ENCODE assay signal across 1 cellular context in genomic region chr1:179230251-179230650, GRCh38.
TF ChIP-seq lines count a peak whose summit lies in the region.

No MANE protein-coding gene starts in this region.

TF ChIP-seq in H1, 55 proteins besides CTCF, POLR2A, EP300 and RAD21 (continued from another document):
- TF ChIP-seq CHD7 (IDR thresholded peaks at IDR 0.05; ENCODE audit: insufficient replicate concordance, low read length) = no peak
- TF ChIP-seq SP1 (IDR thresholded peaks at IDR 0.05; ENCODE audit: low read depth, low read length) = no peak
- TF ChIP-seq CHD1 (IDR thresholded peaks at IDR 0.05; ENCODE audit: low read depth, low read length) = no peak
- no peak for TF ChIP-seq SRF (IDR thresholded peaks at IDR 0.05; ENCODE audit: low read depth, low read length)
- TF ChIP-seq E2F6 (IDR thresholded peaks at IDR 0.05) = no peak
- no peak for TF ChIP-seq POU5F1 (IDR thresholded peaks at IDR 0.05; ENCODE audit: low read depth, low read length)
- no peak for TF ChIP-seq KDM1A (IDR thresholded peaks at IDR 0.05; ENCODE audit: borderline replicate concordance, low read length)
- TF ChIP-seq HDAC2 (IDR thresholded peaks at IDR 0.05; ENCODE audit: borderline replicate concordance in 1 of 2, low read depth in 2 of 2, low read length in 2 of 2) = no peak
- no peak for TF ChIP-seq ASH2L (IDR thresholded peaks at IDR 0.05; ENCODE audit: low read length)
- TF ChIP-seq SIRT6 (IDR thresholded peaks at IDR 0.05; ENCODE audit: low read length) = no peak
- TF ChIP-seq GABPA (IDR thresholded peaks at IDR 0.05; ENCODE audit: borderline replicate concordance, insufficient read depth, low read length) = no peak
- TF ChIP-seq RXRA (IDR thresholded peaks at IDR 0.05; ENCODE audit: insufficient read depth, low read depth, low read length) = no peak
- no peak for TF ChIP-seq CBX8 (IDR thresholded peaks at IDR 0.05; ENCODE audit: borderline replicate concordance, low read depth, low read length)
- TF ChIP-seq SP4 (IDR thresholded peaks at IDR 0.05; ENCODE audit: low read length) = no peak
- no peak for TF ChIP-seq ZNF274 (IDR thresholded peaks at IDR 0.05; ENCODE audit: borderline replicate concordance, extremely low read depth, low read length)
- TF ChIP-seq ATF3 (IDR thresholded peaks at IDR 0.05; ENCODE audit: insufficient read depth, low read depth, low read length) = no peak
- TF ChIP-seq CTBP2 (IDR thresholded peaks at IDR 0.05; ENCODE audit: borderline replicate concordance, insufficient read depth, insufficient read length, low read length) = no peak
TF ChIP-seq in H1: peak in this region for 0.
